ENCODE assay signal across 15 cellular contexts in genomic region chr4:69763233-69763632, GRCh38. TPM values are rescaled to one million over a fixed set of nuclear protein-coding genes. Genes with fewer than 3 reads are reported as not detected.
"Had no signal": no experiment of that assay in that cellular context is flagged by ENCODE, and none has a peak within 500 bp of the region (broad histone marks: within the 10 kb centered on the region; RNA-seq: fewer than 3 reads in every experiment).

No MANE protein-coding gene starts in this region.

- H3K27ac ChIP-seq: dorsolateral prefrontal cortex, esophagus squamous epithelium, psoas muscle, SJSA1 had no signal

- H3K4me3 ChIP-seq: dorsolateral prefrontal cortex, esophagus squamous epithelium, psoas muscle, SJSA1 had no signal

- H3K4me1 Mint-ChIP-seq: naive B cell; stimulated activated naive B cell treated with anti-CD40 and anti-IgM and Interleukin-4, amounts not matched to agents 10 μg/mL and 1 μg/mL and 100 μg/mL, for 72 hours had no signal

- H3K36me3 Mint-ChIP-seq: naive B cell; stimulated activated naive B cell treated with anti-CD40 and anti-IgM and Interleukin-4, amounts not matched to agents 10 μg/mL and 1 μg/mL and 100 μg/mL, for 72 hours; type B pancreatic cell had no signal

- H3K4me1 ChIP-seq: psoas muscle, SJSA1 had no signal

- H3K9me3 ChIP-seq: esophagus squamous epithelium, psoas muscle, SJSA1 had no signal

- H3K4me3 Mint-ChIP-seq: activated naive CD4-positive, alpha-beta T cell treated with anti-CD3 and anti-CD28 coated beads, Interleukin-2, amount 10 ng/mL, durations not matched to agents 7 days and 5 days; naive B cell; stimulated activated naive B cell treated with anti-CD40 and anti-IgM and Interleukin-4, amounts not matched to agents 10 μg/mL and 1 μg/mL and 100 μg/mL, for 72 hours; type B pancreatic cell had no signal

- ATAC-seq: psoas muscle; sciatic nerve; stimulated activated naive B cell treated with anti-CD40 and anti-IgM and Interleukin-4, amounts not matched to agents 10 μg/mL and 1 μg/mL and 100 μg/mL, for 72 hours had no signal

- DNase-seq: activated CD4-positive, alpha-beta T cell treated with anti-CD3 and anti-CD28 coated beads, Interleukin-2, amount 50 U/mL, for 4 hours; activated CD4-positive, CD25-positive, alpha-beta regulatory T cell; activated naive CD4-positive, alpha-beta T cell treated with anti-CD3 and anti-CD28 coated beads, Interleukin-2, amount 10 ng/mL, durations not matched to agents 7 days and 5 days; anterior cingulate cortex; dorsolateral prefrontal cortex; esophagus squamous epithelium; foreskin fibroblast; naive B cell; nucleus accumbens; psoas muscle; stimulated activated CD4-positive, alpha-beta T cell treated with anti-CD3 and anti-CD28 coated beads, Interleukin-2, amount 100 ng/mL, for 24 hours; stimulated activated naive B cell treated with anti-CD40 and anti-IgM and Interleukin-4, amounts not matched to agents 10 μg/mL and 1 μg/mL and 100 μg/mL, for 72 hours had no signal

- H3K36me3 ChIP-seq: esophagus squamous epithelium, SJSA1 had no signal

- H3K9me3 Mint-ChIP-seq: activated naive CD4-positive, alpha-beta T cell treated with anti-CD3 and anti-CD28 coated beads, Interleukin-2, amount 10 ng/mL, durations not matched to agents 7 days and 5 days; stimulated activated naive B cell treated with anti-CD40 and anti-IgM and Interleukin-4, amounts not matched to agents 10 μg/mL and 1 μg/mL and 100 μg/mL, for 72 hours had no signal

- H3K27me3 ChIP-seq: esophagus squamous epithelium had no signal

- H3K27ac Mint-ChIP-seq: activated naive CD4-positive, alpha-beta T cell treated with anti-CD3 and anti-CD28 coated beads, Interleukin-2, amount 10 ng/mL, durations not matched to agents 7 days and 5 days; naive B cell; stimulated activated naive B cell treated with anti-CD40 and anti-IgM and Interleukin-4, amounts not matched to agents 10 μg/mL and 1 μg/mL and 100 μg/mL, for 72 hours; type B pancreatic cell had no signal

- H3K27me3 Mint-ChIP-seq: activated naive CD4-positive, alpha-beta T cell treated with anti-CD3 and anti-CD28 coated beads, Interleukin-2, amount 10 ng/mL, durations not matched to agents 7 days and 5 days; naive B cell; stimulated activated naive B cell treated with anti-CD40 and anti-IgM and Interleukin-4, amounts not matched to agents 10 μg/mL and 1 μg/mL and 100 μg/mL, for 72 hours; type B pancreatic cell had no signal

RNA-seq across cellular contexts. Expression of gene SULT1B1, which starts 2.8 kb away (rescaled TPM):
- total RNA-seq: SJSA1 had no signal
